8 cellular contexts compared by ENCODE assay signal in genomic region chrX:131841496-131842410, GRCh38.
DNase-seq lines count a peak whose midpoint lies in the region; ATAC-seq, FAIRE-seq and TF ChIP-seq lines count a peak whose summit lies in the region.

No MANE protein-coding gene starts in this region.

- 40% methylated on average over 29 of the region's 31 CpGs for WGBS in pancreas, 2 donors

- no peak for TF ChIP-seq POLR2A in GM12891 (IDR thresholded peaks at IDR 0.05; ENCODE audit: low read depth, low read length)

- peak; percentile 85 for TF ChIP-seq CTCF in C4-2B (conservative IDR thresholded peaks at IDR 0.05)
- TF ChIP-seq CTCF in foreskin keratinocyte (conservative IDR thresholded peaks at IDR 0.05), result peak; percentile 73
- TF ChIP-seq CTCF in pancreas (IDR thresholded peaks at IDR 0.05), result peak; percentile 87 to 92 (median 91)

- H3K4me3 ChIP-seq in pancreas, result no peak overlapping the region

- ATAC-seq in HG02970 (IDR thresholded peaks at IDR 0.05; ENCODE audit: low FRiP score, unreplicated experiment) (peak; percentile 69), foreskin keratinocyte (peak; percentile 93), pancreas (peak; percentile 80 to 99 (median 96)), HG03469 (IDR thresholded peaks at IDR 0.05; ENCODE audit: unreplicated experiment) (no peak)

- H3K27ac ChIP-seq in C4-2B (no peak overlapping the region), foreskin keratinocyte (no peak overlapping the region), pancreas (no peak overlapping the region)

- H3K27me3 ChIP-seq in foreskin keratinocyte (no peaks in the 10 kb centered on the region), pancreas (peaks cover 0 to 13% (median under 1%) of the 10 kb centered on the region in 4 donors)

- FAIRE-seq in GM12891 (lab: Jason Lieb, UNC) (no peak), pancreas (lab: Jason Lieb, UNC) (no peak)

- H3K4me1 ChIP-seq in foreskin keratinocyte (no peaks in the 10 kb centered on the region), pancreas (no peaks in the 10 kb centered on the region)

- no peaks in the 10 kb centered on the region for H3K9me3 ChIP-seq in pancreas

- intact Hi-C loops in pancreas (cut with DNase I), result loop anchor here in 1 of 3 donors (10.0 kb wide), 1 partner anchor 773 kb away; no protein-coding TSS in a partner anchor

- H3K36me3 ChIP-seq in pancreas, result no peaks in the 10 kb centered on the region

- DNase-seq in GM12891 (ENCODE audit: insufficient read length, low spot score) (peak; percentile 35), NCI-H2171 (lab: John Stamatoyannopoulos, UW) (peak; percentile 18), foreskin keratinocyte (peak; percentile 2 to 35), pancreas (peak in 2 of 6 donors; percentile 10 to 55)
- peak; percentile 75 for DNase-seq in activated CD8-positive, alpha-beta memory T cell treated with anti-CD3 and anti-CD28 coated beads for 24 hours

TF ChIP-seq in GM12891, 5 proteins besides CTCF, POLR2A, EP300 and RAD21:
- TF ChIP-seq POU2F2 (IDR thresholded peaks at IDR 0.05; ENCODE audit: low read depth, low read length) (no peak), TAF1 (IDR thresholded peaks at IDR 0.05; ENCODE audit: low read depth, low read length) (no peak), POLR2AphosphoS5 (IDR thresholded peaks at IDR 0.05; ENCODE audit: low read depth, low read length) (no peak), SPI1 (IDR thresholded peaks at IDR 0.05; ENCODE audit: low read depth, low read length) (no peak), PAX5 (IDR thresholded peaks at IDR 0.05; ENCODE audit: insufficient read depth, low read length, severe bottlenecking) (no peak)
